ENCODE assay signal across 13 cellular contexts in genomic region chr7:101933685-101934084, GRCh38.
DNase-seq lines count a peak whose midpoint lies in the region; ATAC-seq, FAIRE-seq and TF ChIP-seq lines count a peak whose summit lies in the region.
"Had no signal": no experiment of that assay in that cellular context is flagged by ENCODE, and none has a peak within 500 bp of the region (broad histone marks: within the 10 kb centered on the region; RNA-seq: fewer than 3 reads in every experiment).

No MANE protein-coding gene starts in this region.

- in situ Hi-C loops in G401 (cut with HindIII; ENCODE audit: low sequenced_read_pairs): no loop called here

- H3K4me3 Mint-ChIP-seq in HFFc6: peak overlapping the region; percentile 80
- H3K4me3 Mint-ChIP-seq in activated T-cell treated with anti-CD3 and anti-CD28 coated beads, Interleukin-2, amount 50 U/mL, for 72 hours: no peak overlapping the region
- H3K4me3 Mint-ChIP-seq: neural progenitor cell had no signal

- H3K4me3 ChIP-seq in SU-DHL-6 (ENCODE audit: insufficient read depth, low read length, poor library complexity, severe bottlenecking): peak overlapping the region; percentile 20
- H3K4me3 ChIP-seq in Peyer's patch: no peak overlapping the region
- H3K4me3 ChIP-seq: neural progenitor cell, SJCRH30, upper lobe of right lung had no signal

- TF ChIP-seq POLR2A in Peyer's patch (IDR thresholded peaks at IDR 0.05): no peak

- peaks cover 36% of the 10 kb centered on the region for H4K20me1 ChIP-seq in SU-DHL-6 (ENCODE audit: low read depth, low read length)

- peak overlapping the region; percentile 9 for H3K9ac ChIP-seq in SU-DHL-6 (ENCODE audit: low read length)
- H3K9ac ChIP-seq: neural progenitor cell had no signal

- H3K27me3 Mint-ChIP-seq in HFFc6 (ENCODE audit: insufficient read depth): no peaks in the 10 kb centered on the region; the same call in 1 of the 2 replicates
- no peaks in the 10 kb centered on the region for H3K27me3 Mint-ChIP-seq in activated T-cell treated with anti-CD3 and anti-CD28 coated beads, Interleukin-2, amount 50 U/mL, for 72 hours (ENCODE audit: low read depth)

- no peak overlapping the region for H2AFZ ChIP-seq in SU-DHL-6 (ENCODE audit: low read depth, low read length, severe bottlenecking)
- H2AFZ ChIP-seq: neural progenitor cell had no signal

- peaks cover 42% of the 10 kb centered on the region for H3F3A ChIP-seq in SU-DHL-6 (ENCODE audit: insufficient read depth)

- ATAC-seq in activated T-cell treated with anti-CD3 and anti-CD28 coated beads, Interleukin-2, amount 50 U/mL, for 72 hours (replicated peaks in 1 of 2): no peak
- ATAC-seq: upper lobe of right lung had no signal

- H3K27ac Mint-ChIP-seq in HFFc6: peak overlapping the region; percentile 86
- no peak overlapping the region for H3K27ac Mint-ChIP-seq in activated T-cell treated with anti-CD3 and anti-CD28 coated beads, Interleukin-2, amount 50 U/mL, for 72 hours
- H3K27ac Mint-ChIP-seq: neural progenitor cell had no signal

- H3K27me3 ChIP-seq in SU-DHL-6 (ENCODE audit: low read length) (no peaks in the 10 kb centered on the region), Peyer's patch (no peaks in the 10 kb centered on the region)
- H3K27me3 ChIP-seq: neural progenitor cell, SJCRH30, upper lobe of right lung had no signal

- DNase-seq in GM18507 (ENCODE audit: extremely low spot score, insufficient read length, low read depth): no peak
- no peak for DNase-seq in HFFc6
- DNase-seq in renal cortical epithelial cell (ENCODE audit: low read depth): peak; percentile 43
- DNase-seq in NCI-H1105 (lab: John Stamatoyannopoulos, UW): no peak
- DNase-seq in Peyer's patch: no peak
- DNase-seq in G401 (ENCODE audit: low spot score): no peak
- DNase-seq in activated T-cell treated with anti-CD3 and anti-CD28 coated beads, Interleukin-2, amount 50 U/mL, for 72 hours: no peak
- DNase-seq: activated CD4-positive, alpha-beta T cell treated with anti-CD3 and anti-CD28 coated beads, Interleukin-2, amount 50 U/mL, for 48 hours; KG1; SJCRH30; upper lobe of right lung had no signal

- no peak for TF ChIP-seq CTCF in HFFc6 (IDR thresholded peaks at IDR 0.05)
- TF ChIP-seq CTCF in SU-DHL-6 (IDR thresholded peaks at IDR 0.05; ENCODE audit: insufficient read depth, low read length, poor library complexity, severe bottlenecking): no peak
- no peak for TF ChIP-seq CTCF in Peyer's patch (IDR thresholded peaks at IDR 0.05)

- H3K36me3 ChIP-seq in SU-DHL-6 (ENCODE audit: low read length): peaks cover 21% of the 10 kb centered on the region
- H3K36me3 ChIP-seq in Peyer's patch: no peaks in the 10 kb centered on the region
- H3K36me3 ChIP-seq: neural progenitor cell, upper lobe of right lung had no signal

- H3K79me2 ChIP-seq in SU-DHL-6 (ENCODE audit: insufficient read depth, low read length): peaks cover 97% of the 10 kb centered on the region

- H3K9me3 Mint-ChIP-seq in HFFc6: peaks cover 7% of the 10 kb centered on the region
- H3K9me3 Mint-ChIP-seq in activated T-cell treated with anti-CD3 and anti-CD28 coated beads, Interleukin-2, amount 50 U/mL, for 72 hours: no peaks in the 10 kb centered on the region

- H3K36me3 Mint-ChIP-seq in HFFc6 (ENCODE audit: low read depth): peaks cover 32% of the 10 kb centered on the region
- H3K36me3 Mint-ChIP-seq in activated T-cell treated with anti-CD3 and anti-CD28 coated beads, Interleukin-2, amount 50 U/mL, for 72 hours (ENCODE audit: insufficient read depth in 2 of 2): peaks cover 0 to 2% of the 10 kb centered on the region in 2 donors

- no peaks in the 10 kb centered on the region for H3K9me2 ChIP-seq in SU-DHL-6 (replicated peaks; ENCODE audit: insufficient read depth, low read length)

- peak; percentile 86 for FAIRE-seq in GM18507 (lab: Jason Lieb, UNC)

- peaks cover 55% of the 10 kb centered on the region for H3K4me1 Mint-ChIP-seq in HFFc6 (ENCODE audit: low read depth)
- peaks cover 9% of the 10 kb centered on the region for H3K4me1 Mint-ChIP-seq in activated T-cell treated with anti-CD3 and anti-CD28 coated beads, Interleukin-2, amount 50 U/mL, for 72 hours (ENCODE audit: low read depth)

- H3K27ac ChIP-seq in SU-DHL-6 (ENCODE audit: low read depth, low read length) (peak overlapping the region; percentile 72), Peyer's patch (no peak overlapping the region)
- H3K27ac ChIP-seq: neural progenitor cell, SJCRH30, upper lobe of right lung had no signal

- peaks cover 3 to 36% (median 6%) of the 10 kb centered on the region in 4 donors for H3K4me1 ChIP-seq in Peyer's patch
- H3K4me1 ChIP-seq: SJCRH30 had no signal

- H3K9me3 ChIP-seq in SU-DHL-6 (ENCODE audit: insufficient read depth, low read length) (no peaks in the 10 kb centered on the region), Peyer's patch (no peaks in the 10 kb centered on the region)
- H3K9me3 ChIP-seq: SJCRH30, upper lobe of right lung had no signal

- peak overlapping the region; percentile 71 for H3K4me2 ChIP-seq in SU-DHL-6 (ENCODE audit: low read depth, low read length, poor library complexity, severe bottlenecking)
- H3K4me2 ChIP-seq: neural progenitor cell had no signal
